In genomic region chr12:26937863-26938659, GRCh38 we compare ENCODE assay signal across 8 cellular contexts. TPM values are rescaled to one million over a fixed set of nuclear protein-coding genes. Genes with fewer than 3 reads are reported as not detected.
DNase-seq lines count a peak whose midpoint lies in the region; ATAC-seq and TF ChIP-seq lines count a peak whose summit lies in the region.

Gene FGFR1OP2, plus strand, starts transcription at chr12:26938470. Its CDS starts 15,689 bp downstream, at chr12:26954159.
Gene INTS13, minus strand, starts transcription at chr12:26937981. Its CDS starts 1,178 bp downstream, at chr12:26936803.

- DNase-seq in NCI-H1930 (lab: John Stamatoyannopoulos, UW) (peak; percentile 99), ascending aorta (ENCODE audit: low spot score in 2 of 2) (peak; percentile 97 to 99), right cardiac atrium (peak; percentile 99 to 100 (median 100)), putamen (ENCODE audit: low spot score) (peak; percentile 98), vagina (ENCODE audit: extremely low spot score in 2 of 2) (peak; percentile 97 to 98)
- peak; percentile 96 for DNase-seq in T-helper 2 cell treated with Interferon-gamma antibody and Interleukin-4, amounts not matched to agents 5 μg/mL and 100 μg/mL, for 36 hours (ENCODE audit: low spot score)

- H3K4me1 Mint-ChIP-seq in T-helper 2 cell treated with Interferon-gamma antibody and Interleukin-4, amounts not matched to agents 5 μg/mL and 100 μg/mL, for 36 hours (ENCODE audit: low read depth): peaks cover 52% of the 10 kb centered on the region

- H3K4me1 ChIP-seq in ascending aorta (peaks cover 4 to 37% of the 10 kb centered on the region in 2 donors), right cardiac atrium (ENCODE audit: control insufficient read depth, insufficient read depth, low read length) (peaks cover 4% of the 10 kb centered on the region), vagina (peaks cover 58% of the 10 kb centered on the region)

- H3K27ac ChIP-seq in ascending aorta (peak within 1 kb of the TSS; percentile 88 to 99), right cardiac atrium (ENCODE audit: low read length) (peak within 1 kb of the TSS; percentile 90), vagina (peak within 1 kb of the TSS; percentile 95)

- H3K4me3 ChIP-seq in ascending aorta (peak within 1 kb of the TSS; percentile 84 to 96), right cardiac atrium (ENCODE audit: low read length) (peak within 1 kb of the TSS; percentile 79), vagina (peak within 1 kb of the TSS; percentile 75 to 86)

- intact Hi-C loops in ascending aorta (cut with DNase I): loop anchor here (1.0 to 10.0 kb wide), 6 partner anchors 76 to 823 kb away; partner anchors contain the start of genes BMAL2, ITPR2, STK38L and TM7SF3
- intact Hi-C loops in right cardiac atrium (cut with DNase I): loop anchor here in 2 of 4 donors (10.0 kb wide), 1 partner anchor 77 kb away; the partner anchor contains the start of gene TM7SF3 (in 2 of the 2)
- intact Hi-C loops in vagina (cut with DNase I): no loop called here

- peak within 1 kb of the TSS; percentile 94 for H3K27ac Mint-ChIP-seq in T-helper 2 cell treated with Interferon-gamma antibody and Interleukin-4, amounts not matched to agents 5 μg/mL and 100 μg/mL, for 36 hours

- TF ChIP-seq POLR2A in vagina (IDR thresholded peaks at IDR 0.05): peak; percentile 88 to 98

- no peaks in the 10 kb centered on the region for H3K36me3 ChIP-seq in ascending aorta
- no peaks in the 10 kb centered on the region for H3K36me3 ChIP-seq in vagina

- H3K36me3 Mint-ChIP-seq in T-helper 2 cell treated with Interferon-gamma antibody and Interleukin-4, amounts not matched to agents 5 μg/mL and 100 μg/mL, for 36 hours (ENCODE audit: low read depth): peaks cover 46% of the 10 kb centered on the region

- H3K9me3 ChIP-seq in ascending aorta: no peaks in the 10 kb centered on the region
- no peaks in the 10 kb centered on the region for H3K9me3 ChIP-seq in right cardiac atrium (ENCODE audit: control insufficient read depth, low read length)
- H3K9me3 ChIP-seq in vagina: no peaks in the 10 kb centered on the region

- peak within 1 kb of the TSS; percentile 99 for H3K4me3 Mint-ChIP-seq in T-helper 2 cell treated with Interferon-gamma antibody and Interleukin-4, amounts not matched to agents 5 μg/mL and 100 μg/mL, for 36 hours

- peak; percentile 86 for ATAC-seq in GM18502 (IDR thresholded peaks at IDR 0.05; ENCODE audit: poor library complexity, unreplicated experiment)
- ATAC-seq in HG02970 (IDR thresholded peaks at IDR 0.05; ENCODE audit: low FRiP score, unreplicated experiment): peak; percentile 80
- peak; percentile 99 for ATAC-seq in right cardiac atrium

- TF ChIP-seq CTCF in ascending aorta (IDR thresholded peaks at IDR 0.05) (no peak), vagina (IDR thresholded peaks at IDR 0.05) (no peak)

- H3K27me3 ChIP-seq in ascending aorta: no peaks in the 10 kb centered on the region
- H3K27me3 ChIP-seq in right cardiac atrium (ENCODE audit: control insufficient read depth, insufficient read depth): no peaks in the 10 kb centered on the region
- no peaks in the 10 kb centered on the region for H3K27me3 ChIP-seq in vagina

- no peaks in the 10 kb centered on the region for H3K27me3 Mint-ChIP-seq in T-helper 2 cell treated with Interferon-gamma antibody and Interleukin-4, amounts not matched to agents 5 μg/mL and 100 μg/mL, for 36 hours (ENCODE audit: low read depth)

- WGBS in right cardiac atrium: under 1% methylated on average over 65 of the region's 66 CpGs

- no peaks in the 10 kb centered on the region for H3K9me3 Mint-ChIP-seq in T-helper 2 cell treated with Interferon-gamma antibody and Interleukin-4, amounts not matched to agents 5 μg/mL and 100 μg/mL, for 36 hours

RNA-seq across cellular contexts. Expression of gene FGFR1OP2, which starts in this region (rescaled TPM):
- total RNA-seq in ascending aorta: 34.3 TPM
- 10 to 100 TPM; 37.9 to 43.7 (median 39.9) TPM for total RNA-seq in right cardiac atrium
- polyA plus RNA-seq in right cardiac atrium: 33.4 TPM
- total RNA-seq in vagina: 75.4 TPM

RNA-seq across cellular contexts. Expression of gene INTS13, which starts in this region (rescaled TPM):
- total RNA-seq in ascending aorta (47.5 TPM), right cardiac atrium (10 to 100 TPM; 14.7 to 19.8 (median 15.4) TPM), vagina (26.0 TPM)
- 15.8 TPM for polyA plus RNA-seq in right cardiac atrium

Comparison
In these comparisons a context has a peak if more than half of its experiments do, and no peak if none do; other contexts are left out.
1. Peak in every context shown above with its lines: DNase-seq, ATAC-seq, H3K4me3 ChIP-seq and H3K27ac ChIP-seq.